Comparison of ENCODE assay signal across 10 cellular contexts in the genomic region with DNA sequence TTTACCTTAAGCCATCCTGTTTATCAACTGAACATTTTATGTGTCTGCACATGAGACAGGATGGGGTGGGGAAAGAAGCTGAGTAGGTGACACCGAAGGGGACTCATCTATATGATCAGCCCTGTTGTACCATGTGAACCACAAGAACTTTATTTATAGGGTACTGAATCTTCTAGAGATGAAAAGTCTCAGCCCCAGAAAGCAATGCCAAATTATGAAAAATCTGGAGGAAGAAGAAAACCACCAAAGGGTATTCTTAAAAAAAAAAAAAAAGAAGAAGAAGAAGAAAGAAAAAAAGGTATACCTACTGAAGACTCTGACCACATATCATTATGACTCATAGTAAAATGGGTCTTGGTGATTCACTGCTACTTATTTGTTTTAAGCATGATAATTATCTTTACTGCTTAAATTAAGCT. TPM values are rescaled to one million over a fixed set of nuclear protein-coding genes. Genes with fewer than 3 reads are reported as not detected.
DNase-seq lines count a peak whose midpoint lies in the region; ATAC-seq and TF ChIP-seq lines count a peak whose summit lies in the region.
"Had no signal": no experiment of that assay in that cellular context is flagged by ENCODE, and none has a peak within 500 bp of the region (broad histone marks: within the 10 kb centered on the region; RNA-seq: fewer than 3 reads in every experiment).

No MANE protein-coding gene starts in this region.

- peaks cover 11% of the 10 kb centered on the region for H3K27me3 Mint-ChIP-seq in chondrocyte (ENCODE audit: low read depth)

- no peak overlapping the region for H3K4me3 Mint-ChIP-seq in chondrocyte (ENCODE audit: unreplicated experiment)
- H3K4me3 Mint-ChIP-seq: nephron progenitor cell had no signal

- no peaks in the 10 kb centered on the region for H3K9me3 Mint-ChIP-seq in chondrocyte (ENCODE audit: low read depth)
- H3K9me3 Mint-ChIP-seq: nephron progenitor cell had no signal

- no peaks in the 10 kb centered on the region for H3K4me1 Mint-ChIP-seq in chondrocyte (ENCODE audit: low read depth)
- H3K4me1 Mint-ChIP-seq: nephron progenitor cell had no signal

- no peaks in the 10 kb centered on the region for H3K36me3 Mint-ChIP-seq in chondrocyte (ENCODE audit: low read depth)

- TF ChIP-seq CTCF in chondrocyte (IDR thresholded peaks at IDR 0.05), result no peak

- ATAC-seq in HG03442 (IDR thresholded peaks at IDR 0.05; ENCODE audit: unreplicated experiment), result peak; percentile 76

- peak; percentile 33 for DNase-seq in stimulated activated CD4-positive, alpha-beta T cell treated with anti-CD3 and anti-CD28 coated beads, Interleukin-2, amount 100 ng/mL, for 4 hours (ENCODE audit: low read depth)
- no peak for DNase-seq in stimulated activated CD4-positive, alpha-beta T cell treated with anti-CD3 and anti-CD28 coated beads, Interleukin-4, amount 100 ng/mL, for 1 hour
- DNase-seq in activated effector memory CD4-positive, alpha-beta T cell treated with anti-CD3 and anti-CD28 coated beads, Interleukin-2, amount 50 U/mL, for 16 hours, result peak; percentile 64
- DNase-seq in NCI-H1048 (lab: John Stamatoyannopoulos, UW) (no peak), head of caudate nucleus (no peak), SHP77 (lab: John Stamatoyannopoulos, UW) (no peak), chondrocyte (ENCODE audit: low spot score) (no peak)
- DNase-seq: nephron progenitor cell, stomach had no signal

- intact Hi-C loops in head of caudate nucleus (cut with DNase I), result no loop called here

- H3K27ac Mint-ChIP-seq in chondrocyte (ENCODE audit: unreplicated experiment), result no peak overlapping the region
- H3K27ac Mint-ChIP-seq: nephron progenitor cell had no signal

RNA-seq across cellular contexts. Expression of gene HBS1L, which starts 39.8 kb away (rescaled TPM):
- 69.3 to 72.8 TPM (median 70.4 TPM) in 3 replicates for total RNA-seq in chondrocyte

Comparison
In these comparisons a context has a peak if more than half of its experiments do, and no peak if none do; other contexts are left out.
1. DNase-seq: peak in stimulated activated CD4-positive, alpha-beta T cell treated with anti-CD3 and anti-CD28 coated beads, Interleukin-2, amount 100 ng/mL, for 4 hours (single experiment) and activated effector memory CD4-positive, alpha-beta T cell treated with anti-CD3 and anti-CD28 coated beads, Interleukin-2, amount 50 U/mL, for 16 hours (single experiment); none in stimulated activated CD4-positive, alpha-beta T cell treated with anti-CD3 and anti-CD28 coated beads, Interleukin-4, amount 100 ng/mL, for 1 hour (single experiment), NCI-H1048 (single experiment), head of caudate nucleus (0 of 42), SHP77 (0 of 2) and chondrocyte (single experiment).